8 cellular contexts compared by ENCODE assay signal in genomic region chr6:53793318-53793975, GRCh38. TPM values are rescaled to one million over a fixed set of nuclear protein-coding genes. Genes with fewer than 3 reads are reported as not detected.
DNase-seq lines count a peak whose midpoint lies in the region; ATAC-seq, FAIRE-seq and TF ChIP-seq lines count a peak whose summit lies in the region.

No MANE protein-coding gene starts in this region.

- H3K79me2 ChIP-seq in SU-DHL-6 (ENCODE audit: insufficient read depth, low read length) (peaks cover 11% of the 10 kb centered on the region), keratinocyte (ENCODE audit: control insufficient read depth, insufficient read depth, low read length) (peaks cover 38% of the 10 kb centered on the region)

- H3K4me3 ChIP-seq in CD8-positive, alpha-beta T cell (ENCODE audit: low read depth, low read length): peak overlapping the region; percentile 88
- H3K4me3 ChIP-seq in SU-DHL-6 (ENCODE audit: insufficient read depth, low read length, poor library complexity, severe bottlenecking) (peak overlapping the region; percentile 81), keratinocyte (ENCODE audit: control insufficient read depth in 2 of 3, extremely low read depth in 1 of 3, insufficient read depth in 2 of 3, low read depth in 1 of 3, low read length in 3 of 3) (peak overlapping the region; percentile 53 to 99 (median 97)), spleen (peak overlapping the region; percentile 52 to 87 (median 75))

- H4K20me1 ChIP-seq in SU-DHL-6 (ENCODE audit: low read depth, low read length) (peaks cover 11% of the 10 kb centered on the region; the same call in 1 of the 2 replicates), keratinocyte (ENCODE audit: control insufficient read depth, extremely low read depth, insufficient read depth, low read length) (peaks cover 5% of the 10 kb centered on the region)

- no peaks in the 10 kb centered on the region for H3K27me3 ChIP-seq in CD8-positive, alpha-beta T cell (ENCODE audit: insufficient read depth, low read length)
- no peaks in the 10 kb centered on the region for H3K27me3 ChIP-seq in SU-DHL-6 (ENCODE audit: low read length)
- no peaks in the 10 kb centered on the region for H3K27me3 ChIP-seq in keratinocyte (ENCODE audit: control insufficient read depth, extremely low read depth, insufficient read depth, low read length)
- H3K27me3 ChIP-seq in spleen (replicated peaks in 1 of 7): peaks cover 0 to 13% (median 0%) of the 10 kb centered on the region in 7 donors

- DNase-seq in CD8-positive, alpha-beta T cell: peak in 3 of 7 experiments; percentile 15 to 51 (median 15)
- DNase-seq in NCI-H1048 (lab: John Stamatoyannopoulos, UW): peak; percentile 31
- peak in 44 of 61 donors; percentile 4 to 78 (median 40) for DNase-seq in caudate nucleus (lab: John Stamatoyannopoulos, UW)
- no peak for DNase-seq in keratinocyte (ENCODE audit: low read depth, low spot score)
- DNase-seq in spleen: no peak
- no peak for DNase-seq in GM12891 (ENCODE audit: insufficient read length, low spot score)

- H3K27ac Mint-ChIP-seq in CD8-positive, alpha-beta T cell: no peak overlapping the region

- ATAC-seq in CD8-positive, alpha-beta T cell: no peak
- ATAC-seq in GM21526 (IDR thresholded peaks at IDR 0.05; ENCODE audit: low FRiP score, unreplicated experiment): peak; percentile 30

- peaks cover 27% of the 10 kb centered on the region for H3K4me1 Mint-ChIP-seq in CD8-positive, alpha-beta T cell (ENCODE audit: low read depth)

- peaks cover 6% of the 10 kb centered on the region for H3K9me3 Mint-ChIP-seq in CD8-positive, alpha-beta T cell

- peaks cover 24% of the 10 kb centered on the region for H3K27me3 Mint-ChIP-seq in CD8-positive, alpha-beta T cell (ENCODE audit: low read depth)

- no peaks in the 10 kb centered on the region for H3K9me2 ChIP-seq in SU-DHL-6 (replicated peaks; ENCODE audit: insufficient read depth, low read length)

- CTCF ChIA-PET in CD8-positive, alpha-beta T cell (lab: Charles Lee): no interaction called here

- dilution Hi-C loops in keratinocyte (cut with MboI; ENCODE audit: extremely low pct_ligation_motif_present, low sequenced_read_pairs): no loop called here

- H3K27ac ChIP-seq in CD8-positive, alpha-beta T cell (ENCODE audit: low read depth, low read length): no peak overlapping the region
- peak overlapping the region; percentile 78 for H3K27ac ChIP-seq in SU-DHL-6 (ENCODE audit: low read depth, low read length)
- peak overlapping the region; percentile 79 for H3K27ac ChIP-seq in caudate nucleus (ENCODE audit: low read depth, low read length)
- peak overlapping the region; percentile 78 for H3K27ac ChIP-seq in keratinocyte (ENCODE audit: control insufficient read depth, insufficient read depth, low read length)
- H3K27ac ChIP-seq in spleen: peak overlapping the region in 3 of 8 donors; percentile 76 to 80 (median 80)

- POLR2A ChIA-PET in CD8-positive, alpha-beta T cell (lab: Charles Lee): interaction anchor here (1.5 kb wide), 1 partner anchor 245 kb away, joined by 5 read pairs; no protein-coding TSS in a partner anchor

- H3K36me3 Mint-ChIP-seq in CD8-positive, alpha-beta T cell: peaks cover 10% of the 10 kb centered on the region

- TF ChIP-seq POLR2A in spleen (IDR thresholded peaks at IDR 0.05): no peak
- no peak for TF ChIP-seq POLR2A in GM12891 (IDR thresholded peaks at IDR 0.05; ENCODE audit: low read depth, low read length)

- peak overlapping the region; percentile 96 for H3K4me3 Mint-ChIP-seq in CD8-positive, alpha-beta T cell

- 1 to 5% (median 2%) methylated on average over 16 of the region's 16 CpGs for WGBS in spleen, 5 donors

- intact Hi-C loops in CD8-positive, alpha-beta T cell (cut with DNase I, micrococcal nuclease): loop anchor here (10.0 kb wide), 2 partner anchors 489 to 799 kb away; partner anchors contain the start of gene GSTA4 (in 1 of the 2)
- intact Hi-C loops in spleen (cut with DNase I; ENCODE audit: low total_unique reads): no loop called here

- H2AFZ ChIP-seq in SU-DHL-6 (ENCODE audit: low read depth, low read length, severe bottlenecking) (peak overlapping the region; percentile 75), keratinocyte (ENCODE audit: control insufficient read depth, low read length) (peak overlapping the region; percentile 97)

- peaks cover 18% of the 10 kb centered on the region for H3F3A ChIP-seq in SU-DHL-6 (ENCODE audit: insufficient read depth)

- peaks cover 13% of the 10 kb centered on the region for H3K4me1 ChIP-seq in CD8-positive, alpha-beta T cell (ENCODE audit: insufficient read depth, low read length)
- peaks cover 24% of the 10 kb centered on the region for H3K4me1 ChIP-seq in keratinocyte (ENCODE audit: control insufficient read depth, extremely low read depth, insufficient read depth, low read length)
- peaks cover 7 to 39% (median 29%) of the 10 kb centered on the region in 6 donors for H3K4me1 ChIP-seq in spleen

- H3K9me3 ChIP-seq in CD8-positive, alpha-beta T cell (ENCODE audit: low read length): no peaks in the 10 kb centered on the region
- H3K9me3 ChIP-seq in SU-DHL-6 (ENCODE audit: insufficient read depth, low read length) (no peaks in the 10 kb centered on the region), keratinocyte (ENCODE audit: control insufficient read depth, low read depth, low read length) (no peaks in the 10 kb centered on the region), spleen (peaks cover under 1 to 17% (median 14%) of the 10 kb centered on the region in 8 donors)

- H3K9me1 ChIP-seq in keratinocyte (ENCODE audit: control insufficient read depth, extremely low read depth, insufficient read depth, low read length): no peaks in the 10 kb centered on the region

- no peak for TF ChIP-seq CTCF in CD8-positive, alpha-beta T cell (IDR thresholded peaks at IDR 0.05)
- TF ChIP-seq CTCF in SU-DHL-6 (IDR thresholded peaks at IDR 0.05; ENCODE audit: insufficient read depth, low read length, poor library complexity, severe bottlenecking): no peak
- TF ChIP-seq CTCF in keratinocyte (optimal IDR thresholded peaks at IDR 0.05 in 1 of 3, IDR thresholded peaks at IDR 0.05 in 1 of 3, conservative IDR thresholded peaks at IDR 0.05 in 1 of 3; ENCODE audit: extremely low read depth in 1 of 3, insufficient read depth in 2 of 3, low read length in 3 of 3): no peak
- TF ChIP-seq CTCF in spleen (IDR thresholded peaks at IDR 0.05 in 8 of 11, conservative IDR thresholded peaks at IDR 0.05 in 3 of 11): no peak

- peak overlapping the region; percentile 65 for H3K9ac ChIP-seq in SU-DHL-6 (ENCODE audit: low read length)
- H3K9ac ChIP-seq in keratinocyte (ENCODE audit: control insufficient read depth, extremely low read depth, insufficient read depth, low read length): peak overlapping the region; percentile 86

- FAIRE-seq in keratinocyte (lab: Jason Lieb, UNC) (peak; percentile 80), GM12891 (lab: Jason Lieb, UNC) (no peak)

- H3K36me3 ChIP-seq in CD8-positive, alpha-beta T cell (ENCODE audit: insufficient read depth, low read length): no peaks in the 10 kb centered on the region
- H3K36me3 ChIP-seq in SU-DHL-6 (ENCODE audit: low read length) (0 out of 2 replicates have a peak, but pooled peaks cover 2% of the 10 kb centered on the region), keratinocyte (ENCODE audit: control insufficient read depth in 2 of 2, extremely low read depth in 1 of 2, insufficient read depth in 2 of 2, low read length in 2 of 2) (no peaks in the 10 kb centered on the region), spleen (no peaks in the 10 kb centered on the region)

- H3K4me2 ChIP-seq in SU-DHL-6 (ENCODE audit: low read depth, low read length, poor library complexity, severe bottlenecking): peak overlapping the region; percentile 71
- peak overlapping the region; percentile 93 for H3K4me2 ChIP-seq in keratinocyte (ENCODE audit: control insufficient read depth, extremely low read depth, insufficient read depth, low read depth, low read length)

TF ChIP-seq in GM12891, 5 proteins besides CTCF, POLR2A, EP300 and RAD21:
- TF ChIP-seq POU2F2 (IDR thresholded peaks at IDR 0.05; ENCODE audit: low read depth, low read length): no peak
- TF ChIP-seq TAF1 (IDR thresholded peaks at IDR 0.05; ENCODE audit: low read depth, low read length): no peak
- no peak for TF ChIP-seq SPI1 (IDR thresholded peaks at IDR 0.05; ENCODE audit: low read depth, low read length)
- TF ChIP-seq PAX5 (IDR thresholded peaks at IDR 0.05; ENCODE audit: insufficient read depth, low read length, severe bottlenecking): no peak
- no peak for TF ChIP-seq POLR2AphosphoS5 (IDR thresholded peaks at IDR 0.05; ENCODE audit: low read depth, low read length)

RNA-seq across cellular contexts. Expression of gene LRRC1, which starts 1.4 kb away (rescaled TPM):
- under 1 TPM; 0.47 to 0.87 TPM for total RNA-seq in CD8-positive, alpha-beta T cell
- polyA plus RNA-seq in keratinocyte: 16.2 to 19.7 TPM (median 18.5 TPM) in 3 replicates
- polyA plus RNA-seq in keratinocyte (2011; ENCODE audit: low read depth): 16.6 TPM
- 15.8 and 20.8 TPM in 2 replicates for polyA plus RNA-seq in keratinocyte (2011; cell fraction: cytosol; rRNA removed)
- 23.5 and 26.7 TPM in 2 replicates for polyA plus RNA-seq in keratinocyte (2011; cell fraction: nucleus; rRNA removed)
- 15.0 and 22.8 TPM in 2 replicates for polyA plus RNA-seq in keratinocyte (2012; ENCODE audit: low replicate concordance)
- 16.9 to 18.9 TPM (median 17.7 TPM) in 3 replicates for polyA minus RNA-seq in keratinocyte
- polyA minus RNA-seq in keratinocyte (2011; cell fraction: cytosol; rRNA and poly(A)+ RNA removed): 13.6 TPM
- 15.6 and 22.0 TPM in 2 replicates for polyA minus RNA-seq in keratinocyte (2011; cell fraction: nucleus; rRNA and poly(A)+ RNA removed)
- total RNA-seq in spleen: 1 to 10 TPM; 2.4 to 6.3 (median 4.0) TPM
- polyA plus RNA-seq in spleen: 1 to 10 TPM; 1.8 to 2.2 (median 2.0) TPM
- 0.22 TPM for polyA plus RNA-seq in GM12891 (2012; ENCODE audit: low read depth, missing spikeins)

Comparison
In these comparisons a context has a peak if more than half of its experiments do, and no peak if none do; other contexts are left out.
1. DNase-seq: peak in NCI-H1048 (single experiment) and caudate nucleus (44 of 61); none in keratinocyte (single experiment), spleen (single experiment) and GM12891 (single experiment).
2. Peak in every context shown above with its lines, with median percentiles within 50 percentile points of each other: H3K4me3 ChIP-seq.